In genomic region chr21:39518055-39518844, GRCh38 we compare ENCODE assay signal across 8 cellular contexts.
DNase-seq lines count a peak whose midpoint lies in the region; ATAC-seq and TF ChIP-seq lines count a peak whose summit lies in the region.

No MANE protein-coding gene starts in this region.

- H3K4me3 ChIP-seq in GM06990 (replicated peaks; ENCODE audit: low read depth, low read length) = no peak overlapping the region
- H3K4me3 ChIP-seq in cardiac fibroblast (replicated peaks in 1 of 2; ENCODE audit: low read depth in 2 of 2, low read length in 2 of 2) = no peak overlapping the region

- no peaks in the 10 kb centered on the region for H3K27me3 ChIP-seq in GM06990 (replicated peaks; ENCODE audit: control insufficient read depth, insufficient read depth, low read length)

- TF ChIP-seq CTCF in GM06990 (IDR thresholded peaks at IDR 0.05; ENCODE audit: insufficient read depth, low read length, poor library complexity, severe bottlenecking) (peak; percentile 80), cardiac fibroblast (IDR thresholded peaks at IDR 0.05; ENCODE audit: low read depth, low read length) (peak; percentile 77)

- ATAC-seq in HG02678 (IDR thresholded peaks at IDR 0.05; ENCODE audit: unreplicated experiment) = peak; percentile 74
- ATAC-seq in HG02571 (IDR thresholded peaks at IDR 0.05; ENCODE audit: unreplicated experiment) = no peak

- H3K36me3 ChIP-seq in GM06990 (ENCODE audit: control insufficient read depth, insufficient read depth, low read length) = no peaks in the 10 kb centered on the region

- DNase-seq in GM06990 (ENCODE audit: extremely low read depth, insufficient read length) (no peak), NCI-H2029 treated with DMSO at 0.1 percent for 48 hours (lab: John Stamatoyannopoulos, UW) (peak; percentile 83), T1000 (lab: John Stamatoyannopoulos, UW) (peak; percentile 5), cardiac fibroblast (ENCODE audit: low read depth in 2 of 2) (peak; percentile 57), islet precursor cell (peak; percentile 82)
- DNase-seq in stimulated activated CD4-positive, alpha-beta T cell treated with anti-CD3 and anti-CD28 coated beads, Interleukin-2, amount 100 ng/mL, for 4 hours (ENCODE audit: low read depth) = peak; percentile 26
